ENCODE assay signal across 1 cellular context in genomic region chr16:88888778-88889387, GRCh38.
TF ChIP-seq lines count a peak whose summit lies in the region.

No MANE protein-coding gene starts in this region.

TF ChIP-seq in K562, 482 proteins besides CTCF, POLR2A, EP300 and RAD21 (continued from another document):
- TF ChIP-seq TFAP4 (CRISPR knock-in tag; IDR thresholded peaks at IDR 0.05; ENCODE audit: borderline replicate concordance) (0 out of 2 replicates have a peak, but pooled peaks have one; percentile 11), ETS2 (tag; IDR thresholded peaks at IDR 0.05; ENCODE audit: borderline replicate concordance, poor library complexity, severe bottlenecking) (no peak), FOXK2 (conservative IDR thresholded peaks at IDR 0.05 in 1 of 2, IDR thresholded peaks at IDR 0.05 in 1 of 2; ENCODE audit: low read depth in 2 of 2) (no peak), MYNN (IDR thresholded peaks at IDR 0.05) (no peak), MYNN (CRISPR knock-in tag; IDR thresholded peaks at IDR 0.05) (no peak), POLR2B (IDR thresholded peaks at IDR 0.05; ENCODE audit: low read depth, partially characterized antibody) (peak; percentile 25), MCM2 (IDR thresholded peaks at IDR 0.05; ENCODE audit: low read depth) (no peak), FOXM1 (IDR thresholded peaks at IDR 0.05; ENCODE audit: low read depth) (no peak), FOXM1 (CRISPR knock-in tag; IDR thresholded peaks at IDR 0.05; ENCODE audit: low read depth) (no peak), NFATC3 (IDR thresholded peaks at IDR 0.05) (no peak), PHB2 (IDR thresholded peaks at IDR 0.05; ENCODE audit: low read depth) (no peak)
- TF ChIP-seq, protein P1, sequence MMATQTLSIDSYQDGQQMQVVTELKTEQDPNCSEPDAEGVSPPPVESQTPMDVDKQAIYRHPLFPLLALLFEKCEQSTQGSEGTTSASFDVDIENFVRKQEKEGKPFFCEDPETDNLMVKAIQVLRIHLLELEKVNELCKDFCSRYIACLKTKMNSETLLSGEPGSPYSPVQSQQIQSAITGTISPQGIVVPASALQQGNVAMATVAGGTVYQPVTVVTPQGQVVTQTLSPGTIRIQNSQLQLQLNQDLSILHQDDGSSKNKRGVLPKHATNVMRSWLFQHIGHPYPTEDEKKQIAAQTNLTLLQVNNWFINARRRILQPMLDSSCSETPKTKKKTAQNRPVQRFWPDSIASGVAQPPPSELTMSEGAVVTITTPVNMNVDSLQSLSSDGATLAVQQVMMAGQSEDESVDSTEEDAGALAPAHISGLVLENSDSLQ (IDR thresholded peaks at IDR 0.05): peak; percentile 44; the same call in 1 of the 2 replicates
